ENCODE assay signal across 25 cellular contexts in genomic region chr10:75450062-75450429, GRCh38. TPM values are rescaled to one million over a fixed set of nuclear protein-coding genes. Genes with fewer than 3 reads are reported as not detected.
DNase-seq lines count a peak whose midpoint lies in the region; ATAC-seq and TF ChIP-seq lines count a peak whose summit lies in the region.
"Had no signal": no experiment of that assay in that cellular context is flagged by ENCODE, and none has a peak within 500 bp of the region (broad histone marks: within the 10 kb centered on the region; RNA-seq: fewer than 3 reads in every experiment).

No MANE protein-coding gene starts in this region.

- no peak overlapping the region for H3K27ac Mint-ChIP-seq in type B pancreatic cell
- H3K27ac Mint-ChIP-seq: activated naive CD4-positive, alpha-beta T cell treated with anti-CD3 and anti-CD28 coated beads, Interleukin-2, amount 50 U/mL, for 24 hours; activated T-cell treated with anti-CD3 and anti-CD28 coated beads, Interleukin-2, amount 50 U/mL, for 72 hours; effector memory CD8-positive, alpha-beta T cell had no signal

- no peak overlapping the region for H3K4me3 ChIP-seq in heart right ventricle
- no peak overlapping the region for H3K4me3 ChIP-seq in MM.1S (ENCODE audit: low read length)
- H3K4me3 ChIP-seq: A549, BLaER1, esophagus squamous epithelium had no signal

- H3K9ac ChIP-seq in MM.1S (ENCODE audit: low read length): no peak overlapping the region
- H3K9ac ChIP-seq: BLaER1 had no signal

- intact Hi-C loops in heart right ventricle (cut with DNase I) (no loop called here), left cardiac atrium (cut with DNase I) (no loop called here)

- DNase-seq in heart right ventricle: no peak
- DNase-seq in left cardiac atrium: no peak
- peak; percentile 10 for DNase-seq in NCI-H774 (lab: John Stamatoyannopoulos, UW)
- DNase-seq in left kidney (ENCODE audit: low read depth, low spot score): peak; percentile 72
- DNase-seq in type B pancreatic cell (ENCODE audit: extremely low spot score, unreplicated experiment): no peak
- DNase-seq in ureter (ENCODE audit: low spot score): no peak
- DNase-seq in AML-193 (lab: John Stamatoyannopoulos, UW): no peak
- no peak for DNase-seq in MM.1S
- DNase-seq: activated CD8-positive, alpha-beta memory T cell treated with anti-CD3 and anti-CD28 coated beads for 24 hours; activated T-cell treated with anti-CD3 and anti-CD28 coated beads, Interleukin-2, amount 50 U/mL, for 72 hours; Calu3; effector memory CD8-positive, alpha-beta T cell; esophagus squamous epithelium; left colon; midbrain; NCI-H187; stimulated activated CD8-positive, alpha-beta memory T cell treated with anti-CD3 and anti-CD28 coated beads, Interleukin-4, amount 100 ng/mL, for 48 hours; T1000 had no signal

- no peak overlapping the region for H3K4me2 ChIP-seq in MM.1S (ENCODE audit: low read depth, low read length)
- H3K4me2 ChIP-seq: A549, BLaER1 had no signal

- H3K4me1 Mint-ChIP-seq in type B pancreatic cell (ENCODE audit: unreplicated experiment): peaks cover 53% of the 10 kb centered on the region
- H3K4me1 Mint-ChIP-seq: activated naive CD4-positive, alpha-beta T cell treated with anti-CD3 and anti-CD28 coated beads, Interleukin-2, amount 50 U/mL, for 24 hours had no signal

- H3K4me3 Mint-ChIP-seq in type B pancreatic cell: peak overlapping the region; percentile 53
- H3K4me3 Mint-ChIP-seq: activated naive CD4-positive, alpha-beta T cell treated with anti-CD3 and anti-CD28 coated beads, Interleukin-2, amount 50 U/mL, for 24 hours; activated T-cell treated with anti-CD3 and anti-CD28 coated beads, Interleukin-2, amount 50 U/mL, for 72 hours; effector memory CD8-positive, alpha-beta T cell had no signal

- peaks cover 0 to 18% (median 5%) of the 10 kb centered on the region in 11 donors for H3K9me3 ChIP-seq in heart right ventricle
- no peaks in the 10 kb centered on the region for H3K9me3 ChIP-seq in MM.1S (replicated peaks; ENCODE audit: insufficient read depth, low read length)
- H3K9me3 ChIP-seq: neutrophil had no signal

- WGBS in heart right ventricle, 2 donors: 40 to 48% methylated on average over 3 of the region's 3 CpGs

- ATAC-seq in heart right ventricle (peak in 3 of 8 donors; percentile 17 to 27 (median 18)), left cardiac atrium (no peak)
- ATAC-seq: A549; activated T-cell treated with anti-CD3 and anti-CD28 coated beads, Interleukin-2, amount 50 U/mL, for 72 hours; effector memory CD8-positive, alpha-beta T cell had no signal

- H3K36me3 ChIP-seq in heart right ventricle (peaks cover 0 to 7% (median 0%) of the 10 kb centered on the region in 9 donors), MM.1S (replicated peaks; ENCODE audit: insufficient read depth, low read length) (no peaks in the 10 kb centered on the region)
- H3K36me3 ChIP-seq: BLaER1, esophagus squamous epithelium had no signal

- H3K79me2 ChIP-seq in MM.1S (ENCODE audit: low read length): no peaks in the 10 kb centered on the region

- H3K9me2 ChIP-seq in MM.1S (replicated peaks; ENCODE audit: insufficient read depth, low read length): no peaks in the 10 kb centered on the region

- no peaks in the 10 kb centered on the region for H4K20me1 ChIP-seq in MM.1S (ENCODE audit: insufficient read depth, low read length)
- H4K20me1 ChIP-seq: BLaER1 had no signal

- peaks cover 3% of the 10 kb centered on the region for H3K36me3 Mint-ChIP-seq in type B pancreatic cell
- H3K36me3 Mint-ChIP-seq: activated naive CD4-positive, alpha-beta T cell treated with anti-CD3 and anti-CD28 coated beads, Interleukin-2, amount 50 U/mL, for 24 hours had no signal

- peaks cover 61% of the 10 kb centered on the region for H3K27me3 Mint-ChIP-seq in type B pancreatic cell

- H3K27ac ChIP-seq in heart right ventricle (peak overlapping the region in 7 of 10 donors; percentile 20 to 62 (median 47)), MM.1S (ENCODE audit: low read length) (no peak overlapping the region)
- H3K27ac ChIP-seq: A549, BLaER1, esophagus squamous epithelium, neutrophil, RWPE1 had no signal

- peaks cover 0 to 4% (median 0%) of the 10 kb centered on the region in 7 donors for H3K27me3 ChIP-seq in heart right ventricle
- H3K27me3 ChIP-seq in MM.1S (replicated peaks; ENCODE audit: insufficient read depth, low read length): no peaks in the 10 kb centered on the region
- H3K27me3 ChIP-seq: BLaER1, esophagus squamous epithelium, neutrophil had no signal

- H2AFZ ChIP-seq in MM.1S (ENCODE audit: low read length): no peak overlapping the region

- H3K4me1 ChIP-seq in heart right ventricle: peaks cover 7 to 34% (median 15%) of the 10 kb centered on the region in 9 donors
- no peaks in the 10 kb centered on the region for H3K4me1 ChIP-seq in MM.1S (ENCODE audit: low read length)
- H3K4me1 ChIP-seq: BLaER1 had no signal

- TF ChIP-seq CTCF in heart right ventricle (IDR thresholded peaks at IDR 0.05) (no peak), type B pancreatic cell (conservative IDR thresholded peaks at IDR 0.05) (no peak), MM.1S (IDR thresholded peaks at IDR 0.05; ENCODE audit: low read length) (no peak)

- peaks cover 10% of the 10 kb centered on the region for H3K9me3 Mint-ChIP-seq in type B pancreatic cell
- H3K9me3 Mint-ChIP-seq: effector memory CD8-positive, alpha-beta T cell had no signal

- H3F3A ChIP-seq in MM.1S (ENCODE audit: insufficient read depth, low read length): no peaks in the 10 kb centered on the region

RNA-seq across cellular contexts. Expression of gene LRMDA, which starts 18.6 kb away (rescaled TPM):
- 10 to 100 TPM in 9 of 10 donors, 1 to 10 TPM in 1; 4.7 to 59.8 (median 13.6) TPM for total RNA-seq in heart right ventricle
- polyA plus RNA-seq in heart right ventricle: 1 to 10 TPM; 4.0 to 8.3 TPM
- 10 to 100 TPM; 40.6 to 57.8 TPM for total RNA-seq in left cardiac atrium
- 0.62 and 2.0 TPM in 2 replicates for total RNA-seq in type B pancreatic cell (ENCODE audit: low replicate concordance)
- total RNA-seq in ureter: 23.1 TPM
- total RNA-seq: activated T-cell treated with anti-CD3 and anti-CD28 coated beads, Interleukin-2, amount 50 U/mL, for 72 hours; Daoy; LHCN-M2 had no signal

RNA-seq across cellular contexts. Expression of gene ZNF503, which starts 48.5 kb away (rescaled TPM):
- total RNA-seq in heart right ventricle (1 to 10 TPM; 2.5 to 9.7 (median 4.1) TPM), left cardiac atrium (10 to 100 TPM; 12.0 to 14.3 TPM), type B pancreatic cell (ENCODE audit: low replicate concordance) (86.7 and 88.4 TPM in 2 replicates), ureter (25.2 TPM)
- 1 to 10 TPM; 5.2 to 5.6 TPM for polyA plus RNA-seq in heart right ventricle

Comparison
In these comparisons a context has a peak if more than half of its experiments do, and no peak if none do; other contexts are left out.
1. DNase-seq: peak in NCI-H774 (single experiment) and left kidney (single experiment); none in heart right ventricle (0 of 2), left cardiac atrium (single experiment), type B pancreatic cell (single experiment), ureter (single experiment), AML-193 (0 of 2) and MM.1S (single experiment).